ENCODE assay signal across 2 cellular contexts in the genomic region with DNA sequence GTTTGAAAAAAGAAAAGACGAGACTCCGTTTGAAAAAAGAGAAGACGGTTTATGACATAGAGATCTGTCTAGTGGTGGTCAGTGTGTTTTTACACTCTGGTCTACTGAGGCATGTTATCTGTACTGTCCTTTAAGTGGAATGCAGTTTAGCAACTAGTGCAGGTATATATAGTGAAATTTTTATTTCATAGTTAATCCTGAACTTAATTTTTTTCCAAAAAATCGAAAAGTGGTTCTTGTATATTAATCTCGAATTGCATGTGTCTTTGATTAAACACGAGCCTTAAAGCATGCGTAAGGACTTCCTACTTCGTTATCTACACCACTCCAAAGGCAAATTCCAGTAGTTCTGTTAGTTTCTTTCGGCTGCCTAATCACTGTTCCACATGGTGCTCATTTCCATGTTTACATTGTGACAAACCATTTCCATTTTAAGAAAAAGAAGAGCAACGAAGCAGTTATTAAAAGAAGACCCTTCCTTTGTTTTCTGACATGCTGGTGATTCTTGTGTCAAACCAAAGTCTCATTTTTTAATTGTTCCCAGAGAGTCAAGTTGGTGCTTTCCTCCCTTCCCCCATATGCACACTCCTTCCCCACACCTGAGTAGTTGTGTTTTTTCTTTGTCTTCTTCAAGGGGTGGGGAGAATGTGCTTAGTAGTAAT.
TF ChIP-seq lines count a peak whose summit lies in the region.

No MANE protein-coding gene starts in this region.

TF ChIP-seq in WTC11, 78 proteins besides CTCF, POLR2A, EP300 and RAD21:
- TF ChIP-seq CREM (CRISPR knock-in tag; IDR thresholded peaks at IDR 0.05) (no peak), ZBTB21 (CRISPR knock-in tag; IDR thresholded peaks at IDR 0.05; ENCODE audit: borderline replicate concordance) (no peak), TP53 (CRISPR knock-in tag; IDR thresholded peaks at IDR 0.05) (no peak), ZNF121 (CRISPR knock-in tag; IDR thresholded peaks at IDR 0.05) (no peak), ZNF425 (CRISPR knock-in tag; conservative IDR thresholded peaks at IDR 0.05) (no peak), ZNF512 (CRISPR knock-in tag; IDR thresholded peaks at IDR 0.05; ENCODE audit: borderline replicate concordance) (no peak), NR2C2 (CRISPR knock-in tag; IDR thresholded peaks at IDR 0.05) (no peak), GTF2I (CRISPR knock-in tag; conservative IDR thresholded peaks at IDR 0.05) (no peak), IRF1 (CRISPR knock-in tag; IDR thresholded peaks at IDR 0.05) (no peak), ZNF396 (CRISPR knock-in tag; IDR thresholded peaks at IDR 0.05; ENCODE audit: borderline replicate concordance) (no peak), E2F4 (CRISPR knock-in tag; IDR thresholded peaks at IDR 0.05; ENCODE audit: borderline replicate concordance, low read depth) (no peak), PREB (CRISPR knock-in tag; IDR thresholded peaks at IDR 0.05; ENCODE audit: borderline replicate concordance) (no peak), TEAD1 (CRISPR knock-in tag; IDR thresholded peaks at IDR 0.05) (no peak), TEAD4 (CRISPR knock-in tag; IDR thresholded peaks at IDR 0.05) (no peak)
- TF ChIP-seq, protein P1, sequence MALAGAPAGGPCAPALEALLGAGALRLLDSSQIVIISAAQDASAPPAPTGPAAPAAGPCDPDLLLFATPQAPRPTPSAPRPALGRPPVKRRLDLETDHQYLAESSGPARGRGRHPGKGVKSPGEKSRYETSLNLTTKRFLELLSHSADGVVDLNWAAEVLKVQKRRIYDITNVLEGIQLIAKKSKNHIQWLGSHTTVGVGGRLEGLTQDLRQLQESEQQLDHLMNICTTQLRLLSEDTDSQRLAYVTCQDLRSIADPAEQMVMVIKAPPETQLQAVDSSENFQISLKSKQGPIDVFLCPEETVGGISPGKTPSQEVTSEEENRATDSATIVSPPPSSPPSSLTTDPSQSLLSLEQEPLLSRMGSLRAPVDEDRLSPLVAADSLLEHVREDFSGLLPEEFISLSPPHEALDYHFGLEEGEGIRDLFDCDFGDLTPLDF (CRISPR knock-in tag; IDR thresholded peaks at IDR 0.05): no peak

TF ChIP-seq in HEK293T, 16 proteins besides CTCF, POLR2A, EP300 and RAD21:
- no peak for TF ChIP-seq ZNF384 (IDR thresholded peaks at IDR 0.05)
- no peak for TF ChIP-seq TARDBP (IDR thresholded peaks at IDR 0.05)
- no peak for TF ChIP-seq ELF4 (IDR thresholded peaks at IDR 0.05)
- no peak for TF ChIP-seq LEF1 (IDR thresholded peaks at IDR 0.05; ENCODE audit: borderline replicate concordance)
- TF ChIP-seq ARNT (IDR thresholded peaks at IDR 0.05): no peak
- TF ChIP-seq SP1 (IDR thresholded peaks at IDR 0.05): no peak
- no peak for TF ChIP-seq SUZ12 (IDR thresholded peaks at IDR 0.05)
- no peak for TF ChIP-seq FOXA1 (IDR thresholded peaks at IDR 0.05)
- TF ChIP-seq CTBP1 (IDR thresholded peaks at IDR 0.05; ENCODE audit: borderline replicate concordance): no peak
TF ChIP-seq in HEK293T: peak in this region for 0.
